Comparison of ENCODE assay signal across 8 cellular contexts in the genomic region with DNA sequence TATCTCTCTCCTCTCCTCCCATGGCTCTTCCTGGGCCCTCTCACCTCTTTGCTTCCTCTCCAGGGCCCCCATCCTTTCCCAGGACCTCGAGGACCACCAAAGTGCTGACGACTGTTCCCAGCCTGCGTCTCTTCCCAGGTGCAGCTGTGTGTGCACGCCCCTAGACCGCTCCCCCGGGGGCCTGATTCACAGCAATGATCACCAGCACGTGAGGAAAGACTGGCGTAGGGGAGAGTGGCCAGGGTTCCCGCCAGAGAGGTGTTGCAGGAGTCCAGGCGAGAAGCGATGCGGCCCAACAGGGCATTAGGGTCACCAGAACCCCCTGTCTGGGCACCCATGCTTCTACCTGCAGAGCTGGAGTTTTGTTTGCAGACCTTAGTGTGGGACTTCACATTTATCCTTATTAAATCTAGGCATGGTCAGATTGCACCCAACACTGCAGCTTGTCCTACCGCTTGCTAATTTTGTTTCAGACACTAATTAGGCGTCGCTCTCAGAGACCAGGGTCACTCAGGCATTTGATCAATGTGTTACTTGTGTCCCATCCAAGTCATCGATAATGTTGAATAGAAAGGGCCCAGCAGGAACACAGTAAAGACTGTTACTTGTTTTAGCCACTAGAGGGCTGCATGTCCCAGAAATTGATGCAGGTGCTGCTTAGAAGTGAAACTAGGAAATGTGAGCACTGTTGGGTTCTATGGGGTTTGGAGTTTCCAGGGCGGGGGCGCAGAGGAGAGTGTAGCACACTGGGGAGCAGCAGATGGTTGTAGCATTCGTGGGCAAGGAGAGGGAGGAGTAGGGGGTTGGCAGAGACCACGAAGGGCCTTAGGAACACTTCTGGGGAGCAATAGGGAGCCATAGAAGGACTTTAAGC. TPM values are rescaled to one million over a fixed set of nuclear protein-coding genes. Genes with fewer than 3 reads are reported as not detected.
DNase-seq lines count a peak whose midpoint lies in the region; ATAC-seq, FAIRE-seq and TF ChIP-seq lines count a peak whose summit lies in the region.

No MANE protein-coding gene starts in this region.

- H3K9me3 Mint-ChIP-seq in chondrocyte (ENCODE audit: low read depth), result no peaks in the 10 kb centered on the region

- no peak for TF ChIP-seq POLR2A in HepG2 (IDR thresholded peaks at IDR 0.05; ENCODE audit: insufficient read depth in 1 of 2, low read depth in 2 of 2, low read length in 2 of 2)

- H3K4me2 ChIP-seq in HepG2 (ENCODE audit: low read depth, low read length), result peak overlapping the region; percentile 95

- H3K9ac ChIP-seq in HepG2 (ENCODE audit: insufficient read depth, low read depth, low read length), result peak overlapping the region; percentile 54

- peaks cover 18% of the 10 kb centered on the region for H3K4me1 Mint-ChIP-seq in chondrocyte (ENCODE audit: low read depth)

- no peak overlapping the region for H3K27ac ChIP-seq in HepG2 (ENCODE audit: extremely low read length, insufficient read depth, low read length)

- TF ChIP-seq RAD21 in HepG2 (CRISPR knock-in tag; IDR thresholded peaks at IDR 0.05), result peak; percentile 81

- H4K20me1 ChIP-seq in HepG2 (ENCODE audit: insufficient read depth, low read length), result no peaks in the 10 kb centered on the region

- in situ Hi-C loops in HepG2 (cut with HindIII; ENCODE audit: extremely low pct_ligation_motif_present, low pct_unique_long_range_greater_than_20kb), result loop anchor here (5.0 to 10.0 kb wide), 2 partner anchors 124 to 306 kb away; no protein-coding TSS in a partner anchor

- no peaks in the 10 kb centered on the region for H3K9me3 ChIP-seq in HepG2 (ENCODE audit: low read length)

- H3K36me3 Mint-ChIP-seq in chondrocyte (ENCODE audit: low read depth), result no peaks in the 10 kb centered on the region

- WGBS in HepG2 (ENCODE audit: low lambda C conversion rate), result 30% methylated on average over 18 of the region's 20 CpGs

- no peaks in the 10 kb centered on the region for H3K36me3 ChIP-seq in HepG2 (replicated peaks in 1 of 2; ENCODE audit: control insufficient read depth in 1 of 2, insufficient read depth in 2 of 2, low read length in 2 of 2)

- peak; percentile 76 for TF ChIP-seq CTCF in AG04449 (IDR thresholded peaks at IDR 0.05; ENCODE audit: insufficient read depth, low read length, missing control alignments)
- TF ChIP-seq CTCF in chondrocyte (IDR thresholded peaks at IDR 0.05), result peak; percentile 97
- TF ChIP-seq CTCF in HepG2 (CRISPR knock-in tag; IDR thresholded peaks at IDR 0.05), result peak; percentile 93

- H2AFZ ChIP-seq in HepG2 (ENCODE audit: low read length), result peak overlapping the region; percentile 98

- no peak for TF ChIP-seq EP300 in HepG2 (IDR thresholded peaks at IDR 0.05; ENCODE audit: low read depth in 2 of 2, low read length in 2 of 2)
- 0 out of 2 replicates have a peak, but pooled peaks have one; percentile 15 for TF ChIP-seq EP300 in HepG2 (CRISPR knock-in tag; IDR thresholded peaks at IDR 0.05; ENCODE audit: borderline replicate concordance)

- H3K4me1 ChIP-seq in HepG2 (ENCODE audit: insufficient read depth, low read length), result peaks cover 88% of the 10 kb centered on the region

- no peaks in the 10 kb centered on the region for H3K79me2 ChIP-seq in HepG2 (ENCODE audit: insufficient read depth, low read length)

- peak; percentile 89 for ATAC-seq in GM18508 (IDR thresholded peaks at IDR 0.05; ENCODE audit: insufficient read depth, unreplicated experiment)
- peak; percentile 79 for ATAC-seq in HG03039 (IDR thresholded peaks at IDR 0.05; ENCODE audit: unreplicated experiment)
- ATAC-seq in HepG2, result peak; percentile 67

- POLR2A ChIA-PET in AG04449 (lab: Yijun Ruan, JAX), result no interaction called here
- POLR2A ChIA-PET in HepG2 (lab: Yijun Ruan, JAX), result interaction anchor here (0.7 kb wide), 1 partner anchor 175 kb away, joined by 3 read pairs; no protein-coding TSS in a partner anchor

- BruUV-seq in HepG2 (replicated peaks; lab: Mats Ljungman, UMichigan), result no TSS peak

- no peaks in the 10 kb centered on the region for H3K27me3 Mint-ChIP-seq in chondrocyte (ENCODE audit: low read depth)

- DNase-seq in AG04449 (ENCODE audit: low read depth, low spot score), result no peak
- DNase-seq in NCI-H2227 (lab: John Stamatoyannopoulos, UW; ENCODE audit: unreplicated experiment), result peak; percentile 43
- peak; percentile 56 for DNase-seq in activated CD4-positive, CD25-positive, alpha-beta regulatory T cell treated with anti-CD3 and anti-CD28 coated beads, Interleukin-2, amount 50 U/mL, for 72 hours
- no peak for DNase-seq in chondrocyte (ENCODE audit: low spot score)
- peak; percentile 77 for DNase-seq in HepG2 (ENCODE audit: low spot score)
- peak; percentile 28 to 53 (median 43) for DNase-seq in stimulated activated CD4-positive, alpha-beta T cell treated with anti-CD3 and anti-CD28 coated beads, TNF-alpha, amount 100 ng/mL, for 24 hours (ENCODE audit: low read depth in 3 of 3)

- peak overlapping the region; percentile 60 for H3K27ac Mint-ChIP-seq in chondrocyte (ENCODE audit: unreplicated experiment)

- no peak overlapping the region for H3K4me3 ChIP-seq in AG04449 (ENCODE audit: low read depth, low read length)
- peak overlapping the region; percentile 53 to 70 (median 53); a peak in 5 of 6 replicates for H3K4me3 ChIP-seq in HepG2 (replicated peaks in 1 of 3; ENCODE audit: insufficient read depth in 1 of 3, low read depth in 2 of 3, low read length in 3 of 3)

- intact Hi-C loops in HepG2 (cut with micrococcal nuclease; ENCODE audit: unreplicated experiment), result loop anchor here (1.0 to 5.0 kb wide), 5 partner anchors 14 to 306 kb away; partner anchors contain the start of genes CAB39L and SETDB2

- H3K27me3 ChIP-seq in HepG2 (ENCODE audit: control insufficient read depth in 1 of 2, insufficient read depth in 2 of 2, low read length in 2 of 2), result no peaks in the 10 kb centered on the region

- CTCF ChIA-PET in AG04449 (lab: Yijun Ruan, JAX) (interaction anchor here (0.7 to 9.5 kb wide), 24 partner anchors 10 to 458 kb away, joined by 3 to 115 read pairs (median 5); partner anchors contain the start of genes CAB39L and SETDB2), HepG2 (lab: Yijun Ruan, JAX; ENCODE audit: low intra/inter-chr PET ratio, low total read pairs) (interaction anchor here (1.1 to 1.3 kb wide), 3 partner anchors 120 to 306 kb away, joined by 3 to 7 read pairs (median 5); no protein-coding TSS in a partner anchor)

- peak overlapping the region; percentile 60 for H3K4me3 Mint-ChIP-seq in chondrocyte (ENCODE audit: unreplicated experiment)

- FAIRE-seq in HepG2 (lab: Jason Lieb, UNC), result peak; percentile 91

TF ChIP-seq in HepG2, 621 proteins besides CTCF, POLR2A, EP300 and RAD21 (continues in another document):
- TF ChIP-seq NCOR1 (IDR thresholded peaks at IDR 0.05; ENCODE audit: borderline replicate concordance, low read length), result peak; percentile 17; the same call in 1 of the 2 replicates
- peak; percentile 18; the same call in 1 of the 2 replicates for TF ChIP-seq ZFY (CRISPR knock-in tag; IDR thresholded peaks at IDR 0.05)
- no peak for TF ChIP-seq ZNF891 (CRISPR knock-in tag; IDR thresholded peaks at IDR 0.05)
- TF ChIP-seq, protein P1, sequence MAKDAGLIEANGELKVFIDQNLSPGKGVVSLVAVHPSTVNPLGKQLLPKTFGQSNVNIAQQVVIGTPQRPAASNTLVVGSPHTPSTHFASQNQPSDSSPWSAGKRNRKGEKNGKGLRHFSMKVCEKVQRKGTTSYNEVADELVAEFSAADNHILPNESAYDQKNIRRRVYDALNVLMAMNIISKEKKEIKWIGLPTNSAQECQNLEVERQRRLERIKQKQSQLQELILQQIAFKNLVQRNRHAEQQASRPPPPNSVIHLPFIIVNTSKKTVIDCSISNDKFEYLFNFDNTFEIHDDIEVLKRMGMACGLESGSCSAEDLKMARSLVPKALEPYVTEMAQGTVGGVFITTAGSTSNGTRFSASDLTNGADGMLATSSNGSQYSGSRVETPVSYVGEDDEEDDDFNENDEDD (CRISPR knock-in tag; IDR thresholded peaks at IDR 0.05; ENCODE audit: borderline replicate concordance), result 0 out of 2 replicates have a peak, but pooled peaks have one; percentile 11
- TF ChIP-seq ZNF143 (CRISPR knock-in tag; IDR thresholded peaks at IDR 0.05), result peak; percentile 33; the same call in 1 of the 2 replicates
- no peak for TF ChIP-seq IKZF4 (CRISPR knock-in tag; IDR thresholded peaks at IDR 0.05; ENCODE audit: borderline replicate concordance, low read depth, not compliant biosample characterization)
- TF ChIP-seq ZNF713 (CRISPR knock-in tag; IDR thresholded peaks at IDR 0.05), result no peak
- peak; percentile 53; the same call in 1 of the 2 replicates for TF ChIP-seq SPEN (CRISPR knock-in tag; IDR thresholded peaks at IDR 0.05; ENCODE audit: low read depth)
- peak; percentile 51; the same call in 1 of the 2 replicates for TF ChIP-seq KMT2B (CRISPR knock-in tag; IDR thresholded peaks at IDR 0.05)

RNA-seq across cellular contexts. Expression of gene CDADC1, which starts 53.2 kb away (rescaled TPM):
- total RNA-seq in chondrocyte (8.9 to 13.5 TPM (median 11.8 TPM) in 3 replicates), HepG2 (2016; rRNA removed; fragmentation: Illumina TruSeq; extraction: Trizol) (9.0 and 10.8 TPM in 2 replicates)
- 5.3 and 6.2 TPM in 2 replicates for total RNA-seq in HepG2 (2016; cell fraction: cytosol; rRNA removed; fragmentation: Illumina TruSeq; extraction: Trizol; ENCODE audit: low read depth)
- total RNA-seq in HepG2 (2016; cell fraction: insoluble cytoplasmic fraction; rRNA removed; fragmentation: Illumina TruSeq; extraction: Trizol), result 8.1 and 8.9 TPM in 2 replicates
- 12.5 and 15.3 TPM in 2 replicates for total RNA-seq in HepG2 (2016; cell fraction: membrane; rRNA removed; fragmentation: Illumina TruSeq; extraction: Trizol)
- total RNA-seq in HepG2 (2016; cell fraction: nucleus; rRNA removed; fragmentation: Illumina TruSeq; extraction: Trizol), result 7.2 and 9.0 TPM in 2 replicates
- 2.4 and 2.7 TPM in 2 replicates for polyA plus RNA-seq in HepG2 (2011; rRNA removed)
- polyA plus RNA-seq in HepG2 (2011; cell fraction: cytosol; rRNA removed), result 1.4 and 1.9 TPM in 2 replicates
- polyA plus RNA-seq in HepG2 (2011; cell fraction: nucleus; rRNA removed), result 1.7 and 2.8 TPM in 2 replicates
- polyA plus RNA-seq in HepG2 (2012), result 5.4 and 6.3 TPM in 2 replicates
- polyA plus RNA-seq in HepG2 (2016; cell fraction: cytosol; fragmentation: Illumina TruSeq; extraction: Trizol; ENCODE audit: low read depth), result 10.5 and 11.5 TPM in 2 replicates
- polyA plus RNA-seq in HepG2 (2016; cell fraction: insoluble cytoplasmic fraction; fragmentation: Illumina TruSeq; extraction: Trizol; ENCODE audit: low read depth), result 10.0 and 11.9 TPM in 2 replicates
- polyA plus RNA-seq in HepG2 (2016; cell fraction: membrane; fragmentation: Illumina TruSeq; extraction: Trizol; ENCODE audit: low read depth), result 14.2 and 15.4 TPM in 2 replicates
- 6.8 and 11.4 TPM in 2 replicates for polyA plus RNA-seq in HepG2 (2016; cell fraction: nucleus; fragmentation: Illumina TruSeq; extraction: Trizol; ENCODE audit: insufficient read depth, low read depth)
- 3.2 and 6.0 TPM in 2 replicates for polyA minus RNA-seq in HepG2 (2011; rRNA and poly(A)+ RNA removed; ENCODE audit: low replicate concordance)
- polyA minus RNA-seq in HepG2 (2011; cell fraction: cytosol; rRNA and poly(A)+ RNA removed), result 0.97 and 1.7 TPM in 2 replicates
- 7.8 and 8.4 TPM in 2 replicates for polyA minus RNA-seq in HepG2 (2011; cell fraction: nucleus; rRNA and poly(A)+ RNA removed)

Comparison
In these comparisons a context has a peak if more than half of its experiments do, and no peak if none do; other contexts are left out.
1. DNase-seq: peak in NCI-H2227 (single experiment), activated CD4-positive, CD25-positive, alpha-beta regulatory T cell treated with anti-CD3 and anti-CD28 coated beads, Interleukin-2, amount 50 U/mL, for 72 hours (single experiment), HepG2 (single experiment) and stimulated activated CD4-positive, alpha-beta T cell treated with anti-CD3 and anti-CD28 coated beads, TNF-alpha, amount 100 ng/mL, for 24 hours (3 of 3); none in AG04449 (single experiment) and chondrocyte (single experiment).
2. Peak in every context shown above with its lines, with median percentiles within 50 percentile points of each other: CTCF ChIP-seq and ATAC-seq.